In genomic region chr1:161020573-161021167, GRCh38 we compare ENCODE assay signal across 8 cellular contexts. TPM values are rescaled to one million over a fixed set of nuclear protein-coding genes. Genes with fewer than 3 reads are reported as not detected.
DNase-seq lines count a peak whose midpoint lies in the region; ATAC-seq and TF ChIP-seq lines count a peak whose summit lies in the region.

Gene F11R (minus strand): TSS chr1:161021152. CDS start chr1:161021073, 79 bp downstream.

- intact Hi-C loops in esophagus squamous epithelium (cut with DNase I): no loop called here

- H3K27ac Mint-ChIP-seq in naive B cell: peak within 1 kb of the TSS; percentile 91 to 98 (median 95)

- H3K27me3 ChIP-seq in H7 (ENCODE audit: control insufficient read depth, insufficient read depth, low read length) (no peaks in the 10 kb centered on the region; the same call in 1 of the 2 replicates), WERI-Rb-1 (ENCODE audit: insufficient read depth, low read depth, severe bottlenecking) (no peaks in the 10 kb centered on the region), esophagus squamous epithelium (peaks cover 0 to 10% (median 0%) of the 10 kb centered on the region in 4 donors)

- peak in 1 of 4 donors; percentile 70 for TF ChIP-seq POLR2A in esophagus squamous epithelium (IDR thresholded peaks at IDR 0.05)

- peaks cover 3% of the 10 kb centered on the region for H3K36me3 ChIP-seq in H7 (replicated peaks; ENCODE audit: control insufficient read depth, insufficient read depth, low read length)
- H3K36me3 ChIP-seq in WERI-Rb-1: peaks cover 15% of the 10 kb centered on the region
- H3K36me3 ChIP-seq in esophagus squamous epithelium: no peaks in the 10 kb centered on the region

- H3K4me1 ChIP-seq in esophagus squamous epithelium: peaks cover 30 to 69% (median 35%) of the 10 kb centered on the region in 3 donors

- no peaks in the 10 kb centered on the region for H3K36me3 Mint-ChIP-seq in naive B cell

- peak; percentile 39 to 40 for ATAC-seq in naive B cell (ENCODE audit: low read depth in 2 of 2)

- H3K27me3 Mint-ChIP-seq in naive B cell: no peaks in the 10 kb centered on the region

- TF ChIP-seq CTCF in LNCaP clone FGC (IDR thresholded peaks at IDR 0.05; ENCODE audit: control insufficient read depth, extremely low read depth, insufficient read depth) (0 out of 2 replicates have a peak, but pooled peaks have one; percentile 15), WERI-Rb-1 (IDR thresholded peaks at IDR 0.05; ENCODE audit: low read depth, low read length) (peak; percentile 70), esophagus squamous epithelium (IDR thresholded peaks at IDR 0.05) (peak in 2 of 6 experiments; percentile 5 to 48)

- H3K27ac ChIP-seq in WERI-Rb-1 (peak within 1 kb of the TSS; percentile 89), esophagus squamous epithelium (peak within 1 kb of the TSS; percentile 90 to 99 (median 97))

- peak within 1 kb of the TSS; percentile 88 for H3K4me3 ChIP-seq in H7 (ENCODE audit: insufficient read depth, low read depth, low read length)
- H3K4me3 ChIP-seq in LNCaP clone FGC (ENCODE audit: low read depth, low read length): peak within 1 kb of the TSS; percentile 76
- peak within 1 kb of the TSS; percentile 88 for H3K4me3 ChIP-seq in WERI-Rb-1 (ENCODE audit: low read depth, low read length)
- peak within 1 kb of the TSS; percentile 55 to 80 (median 78) for H3K4me3 ChIP-seq in esophagus squamous epithelium

- peak within 1 kb of the TSS; percentile 87 to 96 (median 92) for H3K4me3 Mint-ChIP-seq in naive B cell

- peaks cover 31 to 37% (median 36%) of the 10 kb centered on the region in 3 donors for H3K4me1 Mint-ChIP-seq in naive B cell

- H3K9me3 Mint-ChIP-seq in naive B cell: peaks cover 0 to 1% (median 0%) of the 10 kb centered on the region in 7 donors

- 0% methylated on average over 1 to 14 of the region's 35 CpGs for WGBS in esophagus squamous epithelium, 2 donors

- H3K9me3 ChIP-seq in WERI-Rb-1 (ENCODE audit: severe bottlenecking): no peaks in the 10 kb centered on the region
- H3K9me3 ChIP-seq in esophagus squamous epithelium: no peaks in the 10 kb centered on the region

- DNase-seq in activated gamma-delta T cell treated with Interleukin-2 at 50 U/mL for 16 hours (peak; percentile 38), activated gamma-delta T cell (lab: John Stamatoyannopoulos, UW) (no peak), H7 (peak; percentile 84), LNCaP clone FGC (ENCODE audit: low read depth) (peak; percentile 36), WERI-Rb-1 (peak; percentile 80), esophagus squamous epithelium (lab: John Stamatoyannopoulos, UW) (no peak), naive B cell (no peak), putamen (ENCODE audit: low spot score) (no peak)

RNA-seq across cellular contexts. Expression of gene F11R, which starts in this region (rescaled TPM):
- 211 and 255 TPM in 2 replicates for total RNA-seq in H7 (2014; rRNA removed; shearing (Covaris generic))
- 100 to 1,000 TPM in 1 of 4 donors, 10 to 100 TPM in 3; 84.9 to 108 (median 94.2) TPM for total RNA-seq in esophagus squamous epithelium
- 1 to 10 TPM; 5.2 to 9.2 (median 6.7) TPM for polyA plus RNA-seq in naive B cell (ENCODE audit: low read depth in 6 of 6)

Comparison
In these comparisons a context has a peak if more than half of its experiments do, and no peak if none do; other contexts are left out.
1. DNase-seq: peak in activated gamma-delta T cell treated with Interleukin-2 at 50 U/mL for 16 hours (single experiment), H7 (single experiment), LNCaP clone FGC (single experiment) and WERI-Rb-1 (single experiment); none in activated gamma-delta T cell (single experiment), esophagus squamous epithelium (single experiment), naive B cell (single experiment) and putamen (single experiment).
2. Peak in every context shown above with its lines, with median percentiles within 50 percentile points of each other: H3K4me3 ChIP-seq.